In genomic region chr2:237486334-237486818, GRCh38 we compare ENCODE assay signal across 10 cellular contexts. TPM values are rescaled to one million over a fixed set of nuclear protein-coding genes. Genes with fewer than 3 reads are reported as not detected.
DNase-seq lines count a peak whose midpoint lies in the region; ATAC-seq, FAIRE-seq and TF ChIP-seq lines count a peak whose summit lies in the region.
"Had no signal": no experiment of that assay in that cellular context is flagged by ENCODE, and none has a peak within 500 bp of the region (broad histone marks: within the 10 kb centered on the region; RNA-seq: fewer than 3 reads in every experiment).

No MANE protein-coding gene starts in this region.

- no peak overlapping the region for H2AFZ ChIP-seq in endothelial cell of umbilical vein (ENCODE audit: low read depth, low read length)

- no peak overlapping the region for H3K4me2 ChIP-seq in endothelial cell of umbilical vein (ENCODE audit: insufficient read depth, low read length)

- peaks cover 79% of the 10 kb centered on the region for H3K27me3 ChIP-seq in cardiac muscle cell
- H3K27me3 ChIP-seq in endothelial cell of umbilical vein (ENCODE audit: control insufficient read depth in 2 of 2, insufficient read depth in 2 of 2, low read length in 2 of 2) = peaks cover 48 to 60% of the 10 kb centered on the region in 2 experiments
- peaks cover 7 to 27% of the 10 kb centered on the region in 2 donors for H3K27me3 ChIP-seq in muscle layer of colon (ENCODE audit: control insufficient read depth in 1 of 2, insufficient read depth in 2 of 2, low read length in 2 of 2)
- peaks cover 7% of the 10 kb centered on the region for H3K27me3 ChIP-seq in upper lobe of right lung

- H3K9me3 ChIP-seq in cardiac muscle cell (ENCODE audit: low read depth) = no peaks in the 10 kb centered on the region
- H3K9me3 ChIP-seq in endothelial cell of umbilical vein (replicated peaks; ENCODE audit: control insufficient read depth, insufficient read depth, low read length) = no peaks in the 10 kb centered on the region
- H3K9me3 ChIP-seq in muscle layer of colon (ENCODE audit: low read length) = peaks cover 3% of the 10 kb centered on the region
- H3K9me3 ChIP-seq in upper lobe of right lung = peaks cover 3% of the 10 kb centered on the region

- H3K4me3 ChIP-seq in cardiac muscle cell = peak overlapping the region; percentile 31
- H3K4me3 ChIP-seq in endothelial cell of umbilical vein (replicated peaks in 1 of 3; ENCODE audit: insufficient read depth in 1 of 3, low read depth in 1 of 3, low read length in 3 of 3) = no peak overlapping the region
- peak overlapping the region; percentile 41 to 50 for H3K4me3 ChIP-seq in muscle layer of colon (ENCODE audit: low read depth in 1 of 2, low read length in 2 of 2)
- H3K4me3 ChIP-seq in upper lobe of right lung = peak overlapping the region; percentile 53

- H3K27ac ChIP-seq in cardiac muscle cell (no peak overlapping the region), endothelial cell of umbilical vein (ENCODE audit: insufficient read depth, low read depth, low read length) (no peak overlapping the region), muscle layer of colon (ENCODE audit: low read depth, low read length) (no peak overlapping the region), upper lobe of right lung (peak overlapping the region; percentile 80)

- no peak for TF ChIP-seq POLR2A in endothelial cell of umbilical vein (IDR thresholded peaks at IDR 0.05; ENCODE audit: low read depth, low read length)

- POLR2A ChIA-PET in endothelial cell of umbilical vein (lab: Charles Lee) = no interaction called here

- intact Hi-C loops in Right ventricle myocardium superior (cut with DNase I) = no loop called here
- intact Hi-C loops in endothelial cell of umbilical vein (cut with micrococcal nuclease) = loop anchor here (1.0 kb wide), 1 partner anchor 41 kb away; no protein-coding TSS in a partner anchor
- intact Hi-C loops in upper lobe of right lung (cut with DNase I) = no loop called here

- dilution Hi-C loops in endothelial cell of umbilical vein (cut with MboI; ENCODE audit: extremely low pct_ligation_motif_present, low sequenced_read_pairs) = no loop called here

- TF ChIP-seq CTCF in cardiac muscle cell (IDR thresholded peaks at IDR 0.05; ENCODE audit: low read depth, low read length) = no peak
- TF ChIP-seq CTCF in endothelial cell of umbilical vein (IDR thresholded peaks at IDR 0.05; ENCODE audit: extremely low read depth in 1 of 2, insufficient read depth in 1 of 2, low read depth in 1 of 2, low read length in 2 of 2) = no peak
- TF ChIP-seq CTCF in upper lobe of right lung (IDR thresholded peaks at IDR 0.05) = no peak

- H3K9ac ChIP-seq in endothelial cell of umbilical vein (replicated peaks; ENCODE audit: extremely low read depth, insufficient read depth, low read length) (no peak overlapping the region), muscle layer of colon (ENCODE audit: low read length) (no peak overlapping the region)

- no peak for FAIRE-seq in endothelial cell of umbilical vein (lab: Jason Lieb, UNC)

- H3K79me2 ChIP-seq in endothelial cell of umbilical vein (ENCODE audit: control insufficient read depth, insufficient read depth, low read length) = no peaks in the 10 kb centered on the region

- DNase-seq in cardiac muscle cell (ENCODE audit: low read depth in 1 of 2, low spot score in 1 of 2) = no peak
- DNase-seq in Right ventricle myocardium superior = no peak
- no peak for DNase-seq in endothelial cell of umbilical vein (ENCODE audit: low read depth, low spot score)
- peak; percentile 70 for DNase-seq in upper lobe of right lung
- no peak for DNase-seq in activated CD4-positive, alpha-beta T cell treated with anti-CD3 and anti-CD28 coated beads for 1 hour
- DNase-seq in stimulated activated CD4-positive, alpha-beta T cell treated with anti-CD3 and anti-CD28 coated beads, Interleukin-2, amount 100 ng/mL, for 48 hours = no peak
- DNase-seq: hypothalamus, NCI-H1105 treated with DMSO at 0.1 percent for 48 hours had no signal

- no peaks in the 10 kb centered on the region for H3K9me1 ChIP-seq in endothelial cell of umbilical vein (replicated peaks; ENCODE audit: control insufficient read depth, extremely low read depth, insufficient read depth, low read length)

- CTCF ChIA-PET in endothelial cell of umbilical vein (lab: Charles Lee) = interaction anchor here (1.0 to 2.0 kb wide), 2 partner anchors 11 to 26 kb away, joined by 5 to 6 read pairs; no protein-coding TSS in a partner anchor

- BruUV-seq in endothelial cell of umbilical vein (replicated peaks; lab: Mats Ljungman, UMichigan) = no TSS peak

- H4K20me1 ChIP-seq in endothelial cell of umbilical vein (replicated peaks; ENCODE audit: control insufficient read depth, extremely low read depth, insufficient read depth, low read length) = peaks cover 2% of the 10 kb centered on the region

- peaks cover 4% of the 10 kb centered on the region for H3K4me1 ChIP-seq in cardiac muscle cell (ENCODE audit: low read depth)
- no peaks in the 10 kb centered on the region for H3K4me1 ChIP-seq in endothelial cell of umbilical vein (ENCODE audit: control insufficient read depth, extremely low read depth, insufficient read depth, low read length)
- H3K4me1 ChIP-seq in muscle layer of colon (ENCODE audit: insufficient read depth, low read length) = peaks cover 13% of the 10 kb centered on the region
- H3K4me1 ChIP-seq in upper lobe of right lung = peaks cover 21% of the 10 kb centered on the region

- no peak for ATAC-seq in Right ventricle myocardium superior (ENCODE audit: poor library complexity)
- no peak for ATAC-seq in upper lobe of right lung
- no peak for ATAC-seq in HG02678 (IDR thresholded peaks at IDR 0.05; ENCODE audit: unreplicated experiment)

- H3K36me3 ChIP-seq in cardiac muscle cell (no peaks in the 10 kb centered on the region), endothelial cell of umbilical vein (ENCODE audit: control insufficient read depth in 2 of 2, extremely low read depth in 1 of 2, insufficient read depth in 2 of 2, low read length in 2 of 2) (no peaks in the 10 kb centered on the region), muscle layer of colon (ENCODE audit: insufficient read depth, low read length) (no peaks in the 10 kb centered on the region), upper lobe of right lung (no peaks in the 10 kb centered on the region)

TF ChIP-seq in endothelial cell of umbilical vein, 7 proteins besides CTCF, POLR2A, EP300 and RAD21:
- TF ChIP-seq JUN (IDR thresholded peaks at IDR 0.05; ENCODE audit: borderline replicate concordance, insufficient read depth, insufficient read length, low read depth) (no peak), FOS (IDR thresholded peaks at IDR 0.05; ENCODE audit: borderline replicate concordance, insufficient read depth, low read length) (no peak), EZH2 (IDR thresholded peaks at IDR 0.05; ENCODE audit: borderline replicate concordance, low read depth, low read length, severe bottlenecking) (peak; percentile 82), MAX (IDR thresholded peaks at IDR 0.05; ENCODE audit: insufficient read depth, insufficient read length) (no peak), GATA2 (IDR thresholded peaks at IDR 0.05; ENCODE audit: insufficient read depth, insufficient read length, low read depth, low read length) (no peak), MYC (IDR thresholded peaks at IDR 0.05; ENCODE audit: low read depth, low read length) (no peak), POLR2AphosphoS5 (IDR thresholded peaks at IDR 0.05; ENCODE audit: insufficient read depth, low read depth, low read length) (no peak)
TF ChIP-seq in endothelial cell of umbilical vein: peak in this region for 1.

RNA-seq across cellular contexts. Expression of gene MLPH, which starts 0.7 kb away (rescaled TPM):
- total RNA-seq in cardiac muscle cell (0.11 and 0.27 TPM in 2 replicates), Right ventricle myocardium superior (80.9 TPM), endothelial cell of umbilical vein (not detected in 2 replicates), upper lobe of right lung (423 TPM)
- polyA plus RNA-seq in cardiac muscle cell (1.4 TPM in 1 of 2 replicates, not detected in the other), endothelial cell of umbilical vein (not detected in 2 replicates)
- polyA plus RNA-seq in endothelial cell of umbilical vein (2011; cell fraction: cytosol; rRNA removed) = not detected in 2 replicates
- polyA plus RNA-seq in endothelial cell of umbilical vein (2011; cell fraction: nucleus; rRNA removed) = 0.20 TPM in 1 of 2 replicates, not detected in the other
- not detected in 2 replicates for polyA plus RNA-seq in endothelial cell of umbilical vein (2012)
- polyA minus RNA-seq in endothelial cell of umbilical vein = not detected in 2 replicates
- polyA minus RNA-seq in endothelial cell of umbilical vein (2011; cell fraction: cytosol; rRNA and poly(A)+ RNA removed) = not detected
- polyA minus RNA-seq in endothelial cell of umbilical vein (2011; cell fraction: nucleus; rRNA and poly(A)+ RNA removed) = not detected in 2 replicates

Comparison
In these comparisons a context has a peak if more than half of its experiments do, and no peak if none do; other contexts are left out.
1. RNA of gene MLPH, which starts 0.7 kb away (total RNA-seq): 423 TPM in upper lobe of right lung (single experiment) and 80.9 TPM in Right ventricle myocardium superior (single experiment); 0.11 to 0.27 TPM in cardiac muscle cell and not detected in endothelial cell of umbilical vein; every median in the first group is over 10 times any median in the second.
2. H3K4me3 ChIP-seq: peak in cardiac muscle cell (single experiment), muscle layer of colon (2 of 2) and upper lobe of right lung (single experiment); none in endothelial cell of umbilical vein (0 of 3).